Comparison of ENCODE assay signal across 31 cellular contexts in the genomic region with DNA sequence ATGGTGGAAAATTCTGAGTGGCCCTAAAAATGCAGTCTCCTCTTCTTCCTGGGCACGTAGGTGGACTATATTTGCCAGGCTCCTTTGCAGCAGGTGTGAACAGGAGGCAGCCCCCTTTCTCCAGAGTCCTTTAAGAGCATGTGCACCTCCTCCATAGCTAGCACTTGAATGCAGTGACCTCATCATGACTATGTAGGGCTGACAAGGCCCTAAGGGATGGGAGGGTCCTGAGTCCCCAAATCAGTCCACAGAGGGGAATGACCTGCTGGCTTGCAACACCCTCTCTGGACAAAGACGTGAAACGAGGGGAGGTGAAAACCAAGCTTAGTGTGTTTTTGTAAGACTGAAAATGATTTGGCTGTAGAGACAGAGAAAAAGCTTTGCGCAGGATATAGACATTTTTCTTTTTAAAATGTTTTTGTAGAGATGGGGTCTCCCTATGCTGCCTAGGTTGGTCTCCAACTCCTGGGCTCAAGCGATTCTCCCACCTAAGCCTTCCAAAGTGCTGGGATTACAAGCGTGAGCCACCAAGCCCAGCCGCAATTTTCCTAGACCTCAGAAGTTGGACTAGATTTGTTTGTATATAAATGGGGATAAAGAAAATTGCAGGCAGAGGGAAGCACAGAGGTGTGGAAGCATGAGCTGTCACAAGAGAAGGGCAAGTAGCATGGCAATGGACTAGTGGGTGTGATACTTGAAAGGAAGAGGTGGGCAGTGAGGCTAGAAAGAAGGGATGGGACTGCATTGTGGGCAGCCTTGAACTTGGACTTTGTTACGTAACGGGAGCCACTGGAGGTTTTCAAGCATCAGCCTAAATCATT. TPM values are rescaled to one million over a fixed set of nuclear protein-coding genes. Genes with fewer than 3 reads are reported as not detected.
A peak's percentile ranks its signal among the peaks of the same experiment; 100 is the strongest.
DNase-seq lines count a peak whose midpoint lies in the region; ATAC-seq, FAIRE-seq and TF ChIP-seq lines count a peak whose summit lies in the region.
"Had no signal": no experiment of that assay in that cellular context is flagged by ENCODE, and none has a peak within 500 bp of the region (broad histone marks: within the 10 kb centered on the region; RNA-seq: fewer than 3 reads in every experiment).

No MANE protein-coding gene starts in this region.

- no peaks in the 10 kb centered on the region for H3K36me3 Mint-ChIP-seq in natural killer cell treated with Interleukin-12 subunit alpha and Interleukin-12 subunit beta and Interleukin-15 and Interleukin-18, amount 100 ng/mL, for 72 hours
- H3K36me3 Mint-ChIP-seq: activated naive CD4-positive, alpha-beta T cell treated with anti-CD3 and anti-CD28 coated beads, Interleukin-2, amount 50 U/mL, for 24 hours; WTC11 had no signal

- 83% methylated on average over 9 of the region's 9 CpGs for WGBS in A549 (ENCODE audit: missing lambda C conversion rate)
- 91% methylated on average over 7 to 9 of the region's 9 CpGs for WGBS in mesodermal cell (ENCODE audit: insufficient coverage in 2 of 2), 2 experiments

- no peak overlapping the region for H3K4me3 ChIP-seq in A549
- H3K4me3 ChIP-seq in mesodermal cell (ENCODE audit: extremely low read depth, insufficient read depth, low read length, poor library complexity, severe bottlenecking): no peak overlapping the region
- H3K4me3 ChIP-seq: MG63, Peyer's patch, suprapubic skin had no signal

- ATAC-seq in A549 (no peak), GM18861 (IDR thresholded peaks at IDR 0.05; ENCODE audit: unreplicated experiment) (no peak)
- ATAC-seq in natural killer cell treated with Interleukin-12 subunit alpha and Interleukin-12 subunit beta and Interleukin-15 and Interleukin-18, amount 100 ng/mL, for 72 hours: no peak
- ATAC-seq: WTC11 had no signal

- H3K4me2 ChIP-seq in A549: peak overlapping the region; percentile 87

- no peak for TF ChIP-seq POLR2A in A549 (IDR thresholded peaks at IDR 0.05; ENCODE audit: low read length)

- peak overlapping the region; percentile 98 to 99 for H3K27ac ChIP-seq in A549
- peak overlapping the region; percentile 63 for H3K27ac ChIP-seq in angular gyrus (ENCODE audit: low read depth, low read length)
- peak overlapping the region; percentile 13 for H3K27ac ChIP-seq in mesodermal cell (ENCODE audit: low read depth, low read length, severe bottlenecking)
- H3K27ac ChIP-seq in RWPE1: no peak overlapping the region
- H3K27ac ChIP-seq: Peyer's patch, suprapubic skin had no signal

- peaks cover 14 to 15% of the 10 kb centered on the region in 2 donors for H3K27me3 Mint-ChIP-seq in natural killer cell treated with Interleukin-12 subunit alpha and Interleukin-12 subunit beta and Interleukin-15 and Interleukin-18, amount 100 ng/mL, for 72 hours

- POLR2A ChIA-PET in A549 (lab: Yijun Ruan, JAX): no interaction called here
- POLR2A ChIA-PET in RWPE1 (lab: Yijun Ruan, JAX; ENCODE audit: low non-redundant PET): no interaction called here

- no peak for TF ChIP-seq EP300 in A549 (IDR thresholded peaks at IDR 0.05)

- H3K4me1 Mint-ChIP-seq in natural killer cell treated with Interleukin-12 subunit alpha and Interleukin-12 subunit beta and Interleukin-15 and Interleukin-18, amount 100 ng/mL, for 72 hours (ENCODE audit: low read depth in 2 of 2): no peaks in the 10 kb centered on the region
- H3K4me1 Mint-ChIP-seq: activated naive CD4-positive, alpha-beta T cell treated with anti-CD3 and anti-CD28 coated beads, Interleukin-2, amount 50 U/mL, for 24 hours; nephron progenitor cell had no signal

- H3K9me3 ChIP-seq in A549 (no peaks in the 10 kb centered on the region), mesodermal cell (ENCODE audit: control insufficient read depth, low read length) (no peaks in the 10 kb centered on the region)
- H3K9me3 ChIP-seq: MG63, Peyer's patch, suprapubic skin had no signal

- TF ChIP-seq CTCF in A549 (IDR thresholded peaks at IDR 0.05) (no peak), RWPE1 (conservative IDR thresholded peaks at IDR 0.05; ENCODE audit: low read depth) (no peak)

- no peak overlapping the region for H3K27ac Mint-ChIP-seq in natural killer cell treated with Interleukin-12 subunit alpha and Interleukin-12 subunit beta and Interleukin-15 and Interleukin-18, amount 100 ng/mL, for 72 hours
- H3K27ac Mint-ChIP-seq: activated CD4-positive, alpha-beta T cell treated with anti-CD3 and anti-CD28 coated beads, Interleukin-2, amount 10 ng/mL, durations not matched to agents 24 days and 14 days; activated naive CD4-positive, alpha-beta T cell treated with anti-CD3 and anti-CD28 coated beads, Interleukin-2, amount 50 U/mL, for 24 hours; activated T-helper 2 cell treated with anti-CD3 and anti-CD28 coated beads, Interferon-gamma antibody, Interleukin-2, Interleukin-4, amounts not matched to agents 10 μg/mL and 5 μg/mL and 100 μg/mL, durations not matched to agents 14 hours and 24 hours and 36 hours; HFFc6; nephron progenitor cell; WTC11 had no signal

- CTCF ChIA-PET in A549 (lab: Yijun Ruan, JAX) (interaction anchor here (2.0 to 10.0 kb wide), 4 partner anchors 8 to 32 kb away, joined by 8 to 93 read pairs (median 26); a partner anchor contains a TSS), RWPE1 (lab: Yijun Ruan, JAX) (interaction anchor here (0.6 kb wide), 1 partner anchor 14 kb away, joined by 3 read pairs; no protein-coding TSS in a partner anchor)

- DNase-seq in A549 (ENCODE audit: low read depth in 1 of 2, low spot score in 1 of 2): peak in 1 of 2 experiments; percentile 45
- peak; percentile 36 for DNase-seq in HT1080 (ENCODE audit: low read depth)
- no peak for DNase-seq in natural killer cell treated with Interleukin-12 subunit alpha and Interleukin-12 subunit beta and Interleukin-15 and Interleukin-18, amount 100 ng/mL, for 72 hours (ENCODE audit: low spot score)
- no peak for DNase-seq in RWPE1 (ENCODE audit: low spot score)
- no peak for DNase-seq in AG08395 (ENCODE audit: low spot score)
- DNase-seq: activated CD4-positive, alpha-beta T cell treated with anti-CD3 and anti-CD28 coated beads, Interleukin-2, amount 10 ng/mL, durations not matched to agents 24 days and 14 days; activated CD8-positive, alpha-beta memory T cell treated with anti-CD3 and anti-CD28 coated beads for 24 hours; activated T-cell treated with anti-CD3 and anti-CD28 coated beads for 4 hours; aorta; DMS 273 treated with DMSO at 0.1 percent for 48 hours; effector CD4-positive, alpha-beta T cell; HFFc6; KBM-7; mammary epithelial cell; MG63; NCI-H2029; nephron progenitor cell; Peyer's patch; SIG-M5; stimulated activated naive CD4-positive, alpha-beta T cell; SW 1271; T1000 had no signal

- H3K36me3 ChIP-seq in mesodermal cell (ENCODE audit: control insufficient read depth, insufficient read depth, low read length): no peaks in the 10 kb centered on the region
- H3K36me3 ChIP-seq: MG63, Peyer's patch, suprapubic skin had no signal

- no peaks in the 10 kb centered on the region for H3K9me3 Mint-ChIP-seq in natural killer cell treated with Interleukin-12 subunit alpha and Interleukin-12 subunit beta and Interleukin-15 and Interleukin-18, amount 100 ng/mL, for 72 hours
- H3K9me3 Mint-ChIP-seq: activated naive CD4-positive, alpha-beta T cell treated with anti-CD3 and anti-CD28 coated beads, Interleukin-2, amount 50 U/mL, for 24 hours; activated T-helper 2 cell treated with anti-CD3 and anti-CD28 coated beads, Interferon-gamma antibody, Interleukin-2, Interleukin-4, amounts not matched to agents 10 μg/mL and 5 μg/mL and 100 μg/mL, durations not matched to agents 14 hours and 24 hours and 36 hours; HFFc6; nephron progenitor cell; WTC11 had no signal

- H3K4me3 Mint-ChIP-seq in natural killer cell treated with Interleukin-12 subunit alpha and Interleukin-12 subunit beta and Interleukin-15 and Interleukin-18, amount 100 ng/mL, for 72 hours: no peak overlapping the region
- H3K4me3 Mint-ChIP-seq: activated CD4-positive, alpha-beta T cell treated with anti-CD3 and anti-CD28 coated beads, Interleukin-2, amount 10 ng/mL, durations not matched to agents 24 days and 14 days; activated naive CD4-positive, alpha-beta T cell treated with anti-CD3 and anti-CD28 coated beads, Interleukin-2, amount 50 U/mL, for 24 hours; HFFc6; nephron progenitor cell; WTC11 had no signal

- TF ChIP-seq RAD21 in A549 (conservative IDR thresholded peaks at IDR 0.05 in 1 of 2, IDR thresholded peaks at IDR 0.05 in 1 of 2): no peak

- peaks cover 39% of the 10 kb centered on the region for H3K4me1 ChIP-seq in A549
- H3K4me1 ChIP-seq in mesodermal cell (ENCODE audit: control insufficient read depth, insufficient read depth, low read length, poor library complexity, severe bottlenecking): peaks cover 34% of the 10 kb centered on the region
- H3K4me1 ChIP-seq: Peyer's patch had no signal

- no peak for FAIRE-seq in A549 (lab: Jason Lieb, UNC)
- FAIRE-seq: colon, GM12892 had no signal

TF ChIP-seq in A549, 52 proteins besides CTCF, POLR2A, EP300 and RAD21:
- TF ChIP-seq NR3C1 (IDR thresholded peaks at IDR 0.05) (no peak), HEYL (CRISPR knock-in tag; IDR thresholded peaks at IDR 0.05) (no peak), CHD4 (IDR thresholded peaks at IDR 0.05; ENCODE audit: borderline replicate concordance) (no peak), FOXS1 (CRISPR knock-in tag; IDR thresholded peaks at IDR 0.05) (no peak), JUNB (IDR thresholded peaks at IDR 0.05) (no peak), TP53 (CRISPR knock-in tag; IDR thresholded peaks at IDR 0.05) (no peak), TFCP2L1 (CRISPR knock-in tag; IDR thresholded peaks at IDR 0.05) (no peak)

RNA-seq across cellular contexts. Expression of a gene that starts 28.8 kb away (rescaled TPM):
- 17.9 and 21.8 TPM in 2 replicates for polyA plus RNA-seq in A549 (2011; rRNA removed)
- 2.2 and 2.7 TPM in 2 replicates for polyA plus RNA-seq in A549 (2012; cell fraction: cytosol; rRNA removed)
- polyA plus RNA-seq in A549 (2012; cell fraction: nucleus; rRNA removed): 6.8 and 10.0 TPM in 2 replicates
- polyA plus RNA-seq in A549 (2017; fragmentation: RNase III; extraction: RNeasy Plus Mini Kit Qiagen cat#74134 plus additional on column Dnase treatment): 4.7 to 5.5 TPM (median 4.8 TPM) in 3 replicates
- 22.2 and 25.8 TPM in 2 replicates for polyA minus RNA-seq in A549 (2011; rRNA and poly(A)+ RNA removed)
- total RNA-seq in HT1080 (2014; rRNA removed; shearing (Covaris generic)): 0.47 and 1.6 TPM in 2 replicates
- 0.74 and 1.4 TPM in 2 replicates for polyA plus RNA-seq in HT1080 (2015; cell fraction: cytosol; rRNA removed)
- 4.6 and 5.6 TPM in 2 replicates for polyA plus RNA-seq in HT1080 (2015; cell fraction: nucleus; rRNA removed)
- polyA plus RNA-seq in mesodermal cell (2013, experiment 1 of 2): 0.22 TPM
- 0.05 TPM for polyA plus RNA-seq in mesodermal cell (2013, experiment 2 of 2)
- not detected for total RNA-seq in natural killer cell treated with Interleukin-12 subunit alpha and Interleukin-12 subunit beta and Interleukin-15 and Interleukin-18, amount 100 ng/mL, for 72 hours
- total RNA-seq: HFFc6 had no signal
- polyA plus RNA-seq: mammary epithelial cell had no signal
